8 cellular contexts compared by ENCODE assay signal in the genomic region with DNA sequence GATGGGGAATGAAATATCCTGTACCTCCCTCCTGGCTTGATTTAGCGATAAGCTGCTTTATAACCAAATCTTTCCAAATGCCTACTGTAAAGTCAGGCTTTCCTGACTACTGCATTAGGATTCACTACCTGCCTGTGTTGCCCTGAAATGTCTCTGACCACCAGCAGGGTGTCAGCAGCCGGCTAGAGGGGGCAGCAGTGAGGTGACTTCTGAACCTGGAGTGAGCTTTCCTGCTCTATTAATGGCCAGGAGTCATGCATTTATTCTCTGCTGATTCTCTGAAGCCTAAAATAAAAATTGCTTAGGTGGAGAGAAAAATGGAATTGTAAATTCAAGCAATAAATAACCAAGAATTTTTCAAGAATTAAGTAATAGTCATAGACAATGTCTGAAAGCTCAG. TPM values are rescaled to one million over a fixed set of nuclear protein-coding genes. Genes with fewer than 3 reads are reported as not detected.
DNase-seq lines count a peak whose midpoint lies in the region; ATAC-seq, FAIRE-seq and TF ChIP-seq lines count a peak whose summit lies in the region.

No MANE protein-coding gene starts in this region.

- H3K4me1 ChIP-seq in GM12878 (ENCODE audit: control insufficient read depth, insufficient read depth, low read length): no peaks in the 10 kb centered on the region
- peaks cover 0 to 17% (median 7%) of the 10 kb centered on the region in 4 donors for H3K4me1 ChIP-seq in liver (ENCODE audit: control insufficient read depth in 4 of 4, insufficient read depth in 4 of 4, low read length in 3 of 4)

- no peak overlapping the region for H3K4me3 Mint-ChIP-seq in activated CD4-positive, alpha-beta T cell treated with anti-CD3 and anti-CD28 coated beads, Interleukin-2, amount 10 ng/mL, durations not matched to agents 7 days and 5 days

- in situ Hi-C loops in GM12878 (cut with MboI): no loop called here

- ATAC-seq in GM12878 (peak; percentile 73), HG03460 (IDR thresholded peaks at IDR 0.05; ENCODE audit: unreplicated experiment) (no peak)

- no peak overlapping the region for H3K4me2 ChIP-seq in GM12878 (ENCODE audit: control insufficient read depth, insufficient read depth)

- H3K79me2 ChIP-seq in GM12878 (ENCODE audit: control insufficient read depth, insufficient read depth, low read length): no peaks in the 10 kb centered on the region

- POLR2A ChIA-PET in activated CD4-positive, alpha-beta T cell treated with anti-CD3 and anti-CD28 coated beads, Interleukin-2, amount 10 ng/mL, durations not matched to agents 7 days and 5 days (lab: Charles Lee): no interaction called here
- POLR2A ChIA-PET in GM12878 (lab: Charles Lee): no interaction called here

- no peaks in the 10 kb centered on the region for H4K20me1 ChIP-seq in GM12878 (ENCODE audit: control insufficient read depth, insufficient read depth)

- SMC1A ChIA-PET in GM12878 (lab: Charles Lee; ENCODE audit: uncharacterized antibody, unreplicated experiment): no interaction called here

- intact Hi-C loops in GM12878 (cut with micrococcal nuclease; ENCODE audit: unreplicated experiment): no loop called here

- 23% methylated on average over 2 of the region's 2 CpGs for WGBS in GM12878 (ENCODE audit: insufficient coverage, insufficient replicate concordance, low lambda C conversion rate, missing lambda C conversion rate)
- 19% methylated on average over 2 of the region's 2 CpGs for WGBS in liver

- H3K36me3 ChIP-seq in GM12878 (ENCODE audit: control insufficient read depth in 2 of 2, insufficient read depth in 2 of 2, low read length in 1 of 2): no peaks in the 10 kb centered on the region
- no peaks in the 10 kb centered on the region for H3K36me3 ChIP-seq in liver (ENCODE audit: control insufficient read depth in 4 of 4, insufficient read depth in 3 of 4, low read depth in 1 of 4, low read length in 3 of 4)

- peaks cover 45% of the 10 kb centered on the region for H3K27me3 Mint-ChIP-seq in activated CD4-positive, alpha-beta T cell treated with anti-CD3 and anti-CD28 coated beads, Interleukin-2, amount 10 ng/mL, durations not matched to agents 7 days and 5 days

- peaks cover 7% of the 10 kb centered on the region for H3K4me1 Mint-ChIP-seq in activated CD4-positive, alpha-beta T cell treated with anti-CD3 and anti-CD28 coated beads, Interleukin-2, amount 10 ng/mL, durations not matched to agents 7 days and 5 days

- H3K27ac ChIP-seq in GM12878 (ENCODE audit: control insufficient read depth, insufficient read depth) (no peak overlapping the region), liver (ENCODE audit: low read depth in 1 of 2, low read length in 2 of 2) (peak overlapping the region in 1 of 2 donors; percentile 12), caudate nucleus (ENCODE audit: low read depth, low read length) (no peak overlapping the region)

- H3K9ac ChIP-seq in GM12878 (ENCODE audit: control insufficient read depth, insufficient read depth, low read length): no peak overlapping the region
- no peak overlapping the region for H3K9ac ChIP-seq in liver (ENCODE audit: low read depth in 1 of 2, low read length in 2 of 2)

- TF ChIP-seq CTCF in GM12878 (IDR thresholded peaks at IDR 0.05 in 2 of 3, conservative IDR thresholded peaks at IDR 0.05 in 1 of 3; ENCODE audit: control insufficient read depth in 2 of 3, extremely low read depth in 1 of 3, insufficient read depth in 1 of 3, low read depth in 3 of 3, low read length in 3 of 3): peak; percentile 35 to 53 (median 51); a peak in 5 of 6 replicates
- peak; percentile 42 for TF ChIP-seq CTCF in liver (IDR thresholded peaks at IDR 0.05; ENCODE audit: low read depth, low read length, missing input control)

- TF ChIP-seq RAD21 in GM12878 (IDR thresholded peaks at IDR 0.05; ENCODE audit: insufficient read depth, low read depth, low read length) (peak; percentile 21; the same call in 1 of the 2 replicates), liver (IDR thresholded peaks at IDR 0.05) (peak in 1 of 2 donors; percentile 25)

- TF ChIP-seq POLR2A in GM12878 (IDR thresholded peaks at IDR 0.05; ENCODE audit: low read depth, low read length): no peak

- DNase-seq in activated CD4-positive, alpha-beta T cell treated with anti-CD3 and anti-CD28 coated beads, Interleukin-2, amount 10 ng/mL, durations not matched to agents 7 days and 5 days: peak; percentile 16
- no peak for DNase-seq in activated CD4-positive, alpha-beta T cell treated with anti-CD3 and anti-CD28 coated beads, Interleukin-2, amount 50 U/mL, for 1 hour
- DNase-seq in NCI-H1105 treated with DMSO at 0.1 percent for 48 hours (lab: John Stamatoyannopoulos, UW) (peak; percentile 47), GM12878 (ENCODE audit: low read depth, low spot score) (no peak), caudate nucleus (lab: John Stamatoyannopoulos, UW) (no peak)
- no peak for DNase-seq in activated CD8-positive, alpha-beta memory T cell treated with anti-CD3 and anti-CD28 coated beads, Interleukin-2, amount 50 U/mL, for 48 hours

- H3K9me3 ChIP-seq in GM12878 (replicated peaks; ENCODE audit: control insufficient read depth, insufficient read depth, low read length): no peaks in the 10 kb centered on the region
- H3K9me3 ChIP-seq in liver (ENCODE audit: control insufficient read depth in 4 of 4, low read length in 3 of 4): no peaks in the 10 kb centered on the region

- no peaks in the 10 kb centered on the region for H3K9me3 Mint-ChIP-seq in activated CD4-positive, alpha-beta T cell treated with anti-CD3 and anti-CD28 coated beads, Interleukin-2, amount 10 ng/mL, durations not matched to agents 7 days and 5 days

- BruUV-seq in GM12878 (replicated peaks; lab: Mats Ljungman, UMichigan): no TSS peak

- H3K36me3 Mint-ChIP-seq in activated CD4-positive, alpha-beta T cell treated with anti-CD3 and anti-CD28 coated beads, Interleukin-2, amount 10 ng/mL, durations not matched to agents 7 days and 5 days (ENCODE audit: low read depth): no peaks in the 10 kb centered on the region

- no peak overlapping the region for H3K4me3 ChIP-seq in GM12878
- no peak overlapping the region for H3K4me3 ChIP-seq in liver (ENCODE audit: low read depth in 1 of 3, low read length in 3 of 3)

- FAIRE-seq in GM12878 (lab: Jason Lieb, UNC): no peak

- H3K27me3 ChIP-seq in GM12878 (replicated peaks in 1 of 2; ENCODE audit: control insufficient read depth in 2 of 2, insufficient read depth in 2 of 2, low read length in 1 of 2) (peaks cover 0 to 7% of the 10 kb centered on the region in 2 experiments), liver (ENCODE audit: control insufficient read depth in 4 of 4, insufficient read depth in 4 of 4, low read length in 3 of 4) (peaks cover 2 to 5% (median 4%) of the 10 kb centered on the region in 4 donors)

- RAD21 ChIA-PET in GM12878 (lab: Charles Lee; ENCODE audit: unreplicated experiment): no interaction called here

- H3K27ac Mint-ChIP-seq in activated CD4-positive, alpha-beta T cell treated with anti-CD3 and anti-CD28 coated beads, Interleukin-2, amount 10 ng/mL, durations not matched to agents 7 days and 5 days: no peak overlapping the region

- CTCF ChIA-PET in activated CD4-positive, alpha-beta T cell treated with anti-CD3 and anti-CD28 coated beads, Interleukin-2, amount 10 ng/mL, durations not matched to agents 7 days and 5 days (lab: Charles Lee): no interaction called here
- CTCF ChIA-PET in GM12878 (lab: Yijun Ruan, JAX): interaction anchor here (1.1 to 1.2 kb wide), 2 partner anchors 46 to 241 kb away, joined by 3 read pairs; no protein-coding TSS in a partner anchor

- H2AFZ ChIP-seq in GM12878 (ENCODE audit: control insufficient read depth, low read depth, low read length): no peak overlapping the region

- TF ChIP-seq EP300 in GM12878 (IDR thresholded peaks at IDR 0.05; ENCODE audit: borderline replicate concordance in 1 of 2, control insufficient read depth in 1 of 2, low read depth in 2 of 2, low read length in 2 of 2): no peak

TF ChIP-seq in GM12878, 131 proteins besides CTCF, POLR2A, EP300 and RAD21:
- TF ChIP-seq SMAD1 (IDR thresholded peaks at IDR 0.05; ENCODE audit: low read depth, partially characterized antibody): no peak

TF ChIP-seq in liver, 16 proteins besides CTCF, POLR2A, EP300 and RAD21 (continues in another document):
- no peak for TF ChIP-seq RXRA (IDR thresholded peaks at IDR 0.05)
- no peak for TF ChIP-seq SP1 (IDR thresholded peaks at IDR 0.05)
- TF ChIP-seq YY1 (IDR thresholded peaks at IDR 0.05): no peak
- no peak for TF ChIP-seq HNF4A (conservative IDR thresholded peaks at IDR 0.05)
- TF ChIP-seq, protein P1, sequence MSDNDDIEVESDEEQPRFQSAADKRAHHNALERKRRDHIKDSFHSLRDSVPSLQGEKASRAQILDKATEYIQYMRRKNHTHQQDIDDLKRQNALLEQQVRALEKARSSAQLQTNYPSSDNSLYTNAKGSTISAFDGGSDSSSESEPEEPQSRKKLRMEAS (IDR thresholded peaks at IDR 0.05): no peak
- TF ChIP-seq FOXA1 (IDR thresholded peaks at IDR 0.05): no peak
- no peak for TF ChIP-seq JUND (IDR thresholded peaks at IDR 0.05)
- no peak for TF ChIP-seq HNF4G (IDR thresholded peaks at IDR 0.05)
- TF ChIP-seq FOXA2 (IDR thresholded peaks at IDR 0.05): no peak

RNA-seq across cellular contexts. Expression of a gene that starts 2.5 kb away (rescaled TPM):
- 1 to 10 TPM; 1.6 to 1.7 TPM for total RNA-seq in activated CD4-positive, alpha-beta T cell treated with anti-CD3 and anti-CD28 coated beads, Interleukin-2, amount 10 ng/mL, durations not matched to agents 7 days and 5 days
- 0.15 TPM in 1 of 2 replicates, not detected in the other for total RNA-seq in GM12878 (2013; cell fraction: nucleolus; rRNA removed)
- total RNA-seq in GM12878 (2014; rRNA removed) (0.05 TPM in 1 of 2 replicates, not detected in the other), GM12878 (2014; rRNA removed; fragmentation: Illumina TruSeq; extraction: Trizol) (not detected in 2 replicates), GM12878 (2021) (0.08 and 0.18 TPM in 2 replicates), liver (10 to 100 TPM in 1 of 2 donors, 1 to 10 TPM in 1; 6.4 to 16.7 TPM)
- 0.60 TPM for polyA plus RNA-seq in GM12878 (2011; ENCODE audit: low read depth)
- polyA plus RNA-seq in GM12878 (2011; rRNA removed) (0.69 and 0.86 TPM in 2 replicates), GM12878 (2014; fragmentation: Illumina TruSeq; extraction: Trizol) (0.04 TPM in 1 of 2 replicates, not detected in the other), GM12878 (2014; fragmentation: Nextera tagmentation; extraction: Ambion mirVana) (under 1 TPM; 0.04 to 0.31 TPM), GM12878 (2014; rRNA removed) (0.30 TPM in 1 of 2 replicates, not detected in the other), GM12878 (2016; fragmentation: Nextera tagmentation; extraction: Ambion mirVana) (not detected), liver (1 to 10 TPM; 1.7 to 4.8 TPM)
- polyA plus RNA-seq in GM12878 (2011; cell fraction: cytosol; rRNA removed): 0.50 and 0.76 TPM in 2 replicates
- 0.51 and 0.73 TPM in 2 replicates for polyA plus RNA-seq in GM12878 (2011; cell fraction: nucleus; rRNA removed)
- 0.37 and 0.81 TPM in 2 replicates for polyA plus RNA-seq in GM12878 (2012)
- 0.29 and 0.46 TPM in 2 replicates for polyA minus RNA-seq in GM12878 (2011; rRNA and poly(A)+ RNA removed)
- polyA minus RNA-seq in GM12878 (2011; cell fraction: cytosol; rRNA and poly(A)+ RNA removed): 1.1 TPM in 1 of 2 replicates, not detected in the other
- polyA minus RNA-seq in GM12878 (2011; cell fraction: nucleus; rRNA and poly(A)+ RNA removed): 0.24 and 0.48 TPM in 2 replicates

Comparison
In these comparisons a context has a peak if more than half of its experiments do, and no peak if none do; other contexts are left out.
1. DNase-seq: peak in activated CD4-positive, alpha-beta T cell treated with anti-CD3 and anti-CD28 coated beads, Interleukin-2, amount 10 ng/mL, durations not matched to agents 7 days and 5 days (single experiment) and NCI-H1105 treated with DMSO at 0.1 percent for 48 hours (single experiment); none in activated CD4-positive, alpha-beta T cell treated with anti-CD3 and anti-CD28 coated beads, Interleukin-2, amount 50 U/mL, for 1 hour (single experiment), GM12878 (single experiment), caudate nucleus (0 of 61) and activated CD8-positive, alpha-beta memory T cell treated with anti-CD3 and anti-CD28 coated beads, Interleukin-2, amount 50 U/mL, for 48 hours (single experiment).